10 cellular contexts compared by ENCODE assay signal in genomic region chr2:12727641-12728040, GRCh38. TPM values are rescaled to one million over a fixed set of nuclear protein-coding genes. Genes with fewer than 3 reads are reported as not detected.
DNase-seq lines count a peak whose midpoint lies in the region; ATAC-seq and TF ChIP-seq lines count a peak whose summit lies in the region.
"Had no signal": no experiment of that assay in that cellular context is flagged by ENCODE, and none has a peak within 500 bp of the region (broad histone marks: within the 10 kb centered on the region; RNA-seq: fewer than 3 reads in every experiment).

No MANE protein-coding gene starts in this region.

- H3K4me3 ChIP-seq in SU-DHL-6 (ENCODE audit: insufficient read depth, low read length, poor library complexity, severe bottlenecking): no peak overlapping the region

- H3F3A ChIP-seq in SU-DHL-6 (ENCODE audit: insufficient read depth): peaks cover 24% of the 10 kb centered on the region

- ATAC-seq in activated naive CD4-positive, alpha-beta T cell treated with anti-CD3 and anti-CD28 coated beads, Interleukin-2, amount 50 U/mL, for 72 hours: no peak
- no peak for ATAC-seq in stimulated activated memory B cell treated with anti-CD40 and anti-IgM and Interleukin-4, amounts not matched to agents 10 μg/mL and 1 μg/mL and 100 μg/mL, for 72 hours
- no peak for ATAC-seq in HG03457 (IDR thresholded peaks at IDR 0.05; ENCODE audit: unreplicated experiment)
- ATAC-seq in HG03025 (IDR thresholded peaks at IDR 0.05; ENCODE audit: low FRiP score, unreplicated experiment): no peak

- no peaks in the 10 kb centered on the region for H3K27me3 Mint-ChIP-seq in activated naive CD4-positive, alpha-beta T cell treated with anti-CD3 and anti-CD28 coated beads, Interleukin-2, amount 10 ng/mL, durations not matched to agents 7 days and 5 days
- no peaks in the 10 kb centered on the region for H3K27me3 Mint-ChIP-seq in stimulated activated memory B cell treated with anti-CD40 and anti-IgM and Interleukin-4, amounts not matched to agents 10 μg/mL and 1 μg/mL and 100 μg/mL, for 72 hours

- no peak overlapping the region for H2AFZ ChIP-seq in SU-DHL-6 (ENCODE audit: low read depth, low read length, severe bottlenecking)

- H3K27me3 ChIP-seq in SU-DHL-6 (ENCODE audit: low read length): no peaks in the 10 kb centered on the region

- no peaks in the 10 kb centered on the region for H3K9me3 Mint-ChIP-seq in activated naive CD4-positive, alpha-beta T cell treated with anti-CD3 and anti-CD28 coated beads, Interleukin-2, amount 10 ng/mL, durations not matched to agents 7 days and 5 days
- no peaks in the 10 kb centered on the region for H3K9me3 Mint-ChIP-seq in activated naive CD4-positive, alpha-beta T cell treated with anti-CD3 and anti-CD28 coated beads, Interleukin-2, amount 50 U/mL, for 72 hours
- no peaks in the 10 kb centered on the region for H3K9me3 Mint-ChIP-seq in stimulated activated memory B cell treated with anti-CD40 and anti-IgM and Interleukin-4, amounts not matched to agents 10 μg/mL and 1 μg/mL and 100 μg/mL, for 72 hours

- H3K36me3 ChIP-seq in SU-DHL-6 (ENCODE audit: low read length): peaks cover 40% of the 10 kb centered on the region

- peak overlapping the region; percentile 52 for H3K4me3 Mint-ChIP-seq in activated naive CD4-positive, alpha-beta T cell treated with anti-CD3 and anti-CD28 coated beads, Interleukin-2, amount 10 ng/mL, durations not matched to agents 7 days and 5 days
- H3K4me3 Mint-ChIP-seq in stimulated activated memory B cell treated with anti-CD40 and anti-IgM and Interleukin-4, amounts not matched to agents 10 μg/mL and 1 μg/mL and 100 μg/mL, for 72 hours: no peak overlapping the region

- peaks cover 97% of the 10 kb centered on the region for H3K4me1 Mint-ChIP-seq in activated naive CD4-positive, alpha-beta T cell treated with anti-CD3 and anti-CD28 coated beads, Interleukin-2, amount 10 ng/mL, durations not matched to agents 7 days and 5 days
- peaks cover 81% of the 10 kb centered on the region for H3K4me1 Mint-ChIP-seq in stimulated activated memory B cell treated with anti-CD40 and anti-IgM and Interleukin-4, amounts not matched to agents 10 μg/mL and 1 μg/mL and 100 μg/mL, for 72 hours

- H3K4me2 ChIP-seq in SU-DHL-6 (ENCODE audit: low read depth, low read length, poor library complexity, severe bottlenecking): peak overlapping the region; percentile 55

- CTCF ChIA-PET in activated naive CD4-positive, alpha-beta T cell treated with anti-CD3 and anti-CD28 coated beads, Interleukin-2, amount 10 ng/mL, durations not matched to agents 7 days and 5 days (lab: Charles Lee): interaction anchor here (1.0 to 1.9 kb wide), 5 partner anchors 9 to 279 kb away, joined by 3 to 13 read pairs (median 6); partner anchors contain the start of gene TRIB2

- no peaks in the 10 kb centered on the region for H3K9me3 ChIP-seq in SU-DHL-6 (ENCODE audit: insufficient read depth, low read length)

- H3K27ac Mint-ChIP-seq in activated naive CD4-positive, alpha-beta T cell treated with anti-CD3 and anti-CD28 coated beads, Interleukin-2, amount 10 ng/mL, durations not matched to agents 7 days and 5 days: peak overlapping the region; percentile 88
- peak overlapping the region in 1 of 2 donors; percentile 71 for H3K27ac Mint-ChIP-seq in activated naive CD4-positive, alpha-beta T cell treated with anti-CD3 and anti-CD28 coated beads, Interleukin-2, amount 50 U/mL, for 72 hours
- peak overlapping the region; percentile 56 for H3K27ac Mint-ChIP-seq in stimulated activated memory B cell treated with anti-CD40 and anti-IgM and Interleukin-4, amounts not matched to agents 10 μg/mL and 1 μg/mL and 100 μg/mL, for 72 hours

- H4K20me1 ChIP-seq in SU-DHL-6 (ENCODE audit: low read depth, low read length): peaks cover 14% of the 10 kb centered on the region

- H3K79me2 ChIP-seq in SU-DHL-6 (ENCODE audit: insufficient read depth, low read length): peaks cover 99% of the 10 kb centered on the region

- no peak overlapping the region; the same call in 1 of the 2 replicates for H3K9ac ChIP-seq in SU-DHL-6 (ENCODE audit: low read length)

- peak; percentile 26 for DNase-seq in activated naive CD4-positive, alpha-beta T cell treated with anti-CD3 and anti-CD28 coated beads, Interleukin-2, amount 10 ng/mL, durations not matched to agents 7 days and 5 days
- no peak for DNase-seq in activated naive CD4-positive, alpha-beta T cell treated with anti-CD3 and anti-CD28 coated beads, Interleukin-2, amount 50 U/mL, for 72 hours (ENCODE audit: low spot score in 2 of 2)
- DNase-seq in epithelial cell of prostate (ENCODE audit: low read depth, low spot score): no peak
- no peak for DNase-seq in cerebellar nuclear complex (lab: John Stamatoyannopoulos, UW)
- DNase-seq: Kasumi-1, NCI-H2081 had no signal

- no peak for TF ChIP-seq CTCF in SU-DHL-6 (IDR thresholded peaks at IDR 0.05; ENCODE audit: insufficient read depth, low read length, poor library complexity, severe bottlenecking)

- peak overlapping the region; percentile 77 for H3K27ac ChIP-seq in SU-DHL-6 (ENCODE audit: low read depth, low read length)
- peak overlapping the region; percentile 31 for H3K27ac ChIP-seq in epithelial cell of prostate

- H3K9me2 ChIP-seq in SU-DHL-6 (replicated peaks; ENCODE audit: insufficient read depth, low read length): no peaks in the 10 kb centered on the region

- H3K36me3 Mint-ChIP-seq in activated naive CD4-positive, alpha-beta T cell treated with anti-CD3 and anti-CD28 coated beads, Interleukin-2, amount 10 ng/mL, durations not matched to agents 7 days and 5 days: peaks cover 96% of the 10 kb centered on the region
- peaks cover 4 to 17% of the 10 kb centered on the region in 2 donors for H3K36me3 Mint-ChIP-seq in activated naive CD4-positive, alpha-beta T cell treated with anti-CD3 and anti-CD28 coated beads, Interleukin-2, amount 50 U/mL, for 72 hours
- H3K36me3 Mint-ChIP-seq in stimulated activated memory B cell treated with anti-CD40 and anti-IgM and Interleukin-4, amounts not matched to agents 10 μg/mL and 1 μg/mL and 100 μg/mL, for 72 hours: peaks cover 18% of the 10 kb centered on the region

RNA-seq across cellular contexts. Expression of gene TRIB2, which starts 10.9 kb away (rescaled TPM):
- total RNA-seq in activated naive CD4-positive, alpha-beta T cell treated with anti-CD3 and anti-CD28 coated beads, Interleukin-2, amount 50 U/mL, for 72 hours: 1 to 10 TPM; 2.6 to 7.7 TPM
